Comparison of ENCODE assay signal across 8 cellular contexts in genomic region chr5:88734191-88734640, GRCh38.
A peak's percentile ranks its signal among the peaks of the same experiment; 100 is the strongest.
DNase-seq lines count a peak whose midpoint lies in the region; ATAC-seq and TF ChIP-seq lines count a peak whose summit lies in the region.

No MANE protein-coding gene starts in this region.

- H3K79me2 ChIP-seq in DOHH2 (ENCODE audit: control insufficient read depth, low read length) (peaks cover 45% of the 10 kb centered on the region), Loucy (ENCODE audit: insufficient read depth, low read length) (no peaks in the 10 kb centered on the region)

- DNase-seq in erythroblast (lab: John Stamatoyannopoulos, UW) (peak; percentile 69 to 86), upper lobe of left lung (no peak), NCI-H1417 (lab: John Stamatoyannopoulos, UW) (no peak), NCI-H2107 (lab: John Stamatoyannopoulos, UW) (no peak)
- DNase-seq in NK-92 treated with Interleukin-12 subunit alpha and Interleukin-12 subunit beta, amount 100 ng/mL, for 24 hours (lab: John Stamatoyannopoulos, UW), result no peak

- no peaks in the 10 kb centered on the region for H3K9me3 ChIP-seq in DOHH2 (ENCODE audit: control insufficient read depth, insufficient read depth, low read length)
- no peaks in the 10 kb centered on the region for H3K9me3 ChIP-seq in Loucy (ENCODE audit: insufficient read depth, low read depth, low read length)
- H3K9me3 ChIP-seq in upper lobe of left lung, result no peaks in the 10 kb centered on the region

- H4K20me1 ChIP-seq in DOHH2 (ENCODE audit: control insufficient read depth, insufficient read depth, low read depth, low read length), result no peaks in the 10 kb centered on the region
- H4K20me1 ChIP-seq in Loucy (ENCODE audit: insufficient read depth, low read length, poor library complexity, severe bottlenecking), result no peaks in the 10 kb centered on the region

- H3F3A ChIP-seq in DOHH2 (ENCODE audit: control insufficient read depth, insufficient read depth), result peaks cover 77% of the 10 kb centered on the region
- H3F3A ChIP-seq in Loucy (ENCODE audit: low read depth), result peaks cover 15% of the 10 kb centered on the region; the same call in 1 of the 2 replicates

- no peaks in the 10 kb centered on the region for H3K27me3 ChIP-seq in DOHH2 (ENCODE audit: control insufficient read depth, low read length)
- no peaks in the 10 kb centered on the region for H3K27me3 ChIP-seq in Loucy (ENCODE audit: insufficient read depth, low read length, poor library complexity, severe bottlenecking)
- H3K27me3 ChIP-seq in upper lobe of left lung, result no peaks in the 10 kb centered on the region

- TF ChIP-seq POLR2A in erythroblast (IDR thresholded peaks at IDR 0.05; ENCODE audit: low read length) (peak; percentile 36), upper lobe of left lung (IDR thresholded peaks at IDR 0.05) (no peak)

- WGBS in upper lobe of left lung, 2 donors, result 27 to 43% methylated on average over 6 of the region's 6 CpGs

- peak overlapping the region; percentile 60; the same call in 1 of the 2 replicates for H2AFZ ChIP-seq in Loucy (ENCODE audit: low read length)

- ATAC-seq in GM21576 (IDR thresholded peaks at IDR 0.05; ENCODE audit: unreplicated experiment) (peak; percentile 47), upper lobe of left lung (ENCODE audit: low FRiP score in 2 of 2) (no peak)

- H3K4me2 ChIP-seq in DOHH2 (ENCODE audit: low read length) (peak overlapping the region; percentile 81), Loucy (ENCODE audit: low read depth, low read length, poor library complexity, severe bottlenecking) (peak overlapping the region; percentile 75)

- no peak for TF ChIP-seq EP300 in upper lobe of left lung (IDR thresholded peaks at IDR 0.05)

- peaks cover 76% of the 10 kb centered on the region for H3K36me3 ChIP-seq in DOHH2 (ENCODE audit: control insufficient read depth, low read length)
- no peaks in the 10 kb centered on the region for H3K36me3 ChIP-seq in Loucy (ENCODE audit: insufficient read depth, low read length)
- peaks cover 0 to under 1% (median 0%) of the 10 kb centered on the region in 4 donors for H3K36me3 ChIP-seq in upper lobe of left lung

- TF ChIP-seq CTCF in DOHH2 (IDR thresholded peaks at IDR 0.05; ENCODE audit: low read depth, low read length, poor library complexity, severe bottlenecking) (no peak), Loucy (conservative IDR thresholded peaks at IDR 0.05; ENCODE audit: low read length) (no peak), upper lobe of left lung (IDR thresholded peaks at IDR 0.05) (no peak)

- H3K9me2 ChIP-seq in DOHH2 (replicated peaks; ENCODE audit: control insufficient read depth, low read length) (no peaks in the 10 kb centered on the region), Loucy (replicated peaks; ENCODE audit: low read depth, low read length) (no peaks in the 10 kb centered on the region)

- H3K4me1 ChIP-seq in DOHH2 (ENCODE audit: control insufficient read depth, low read length) (peaks cover 96% of the 10 kb centered on the region), Loucy (ENCODE audit: insufficient read depth, low read length, poor library complexity, severe bottlenecking) (peaks cover 70% of the 10 kb centered on the region), upper lobe of left lung (peaks cover 0 to 20% (median 6%) of the 10 kb centered on the region in 4 donors)

- peak overlapping the region; percentile 68 for H3K4me3 ChIP-seq in DOHH2 (ENCODE audit: low read length)
- H3K4me3 ChIP-seq in Loucy (ENCODE audit: low read length, poor library complexity, severe bottlenecking), result peak overlapping the region; percentile 64
- peak overlapping the region in 1 of 4 donors; percentile 22 for H3K4me3 ChIP-seq in upper lobe of left lung

- peak overlapping the region; percentile 82 for H3K27ac ChIP-seq in DOHH2 (ENCODE audit: low read depth, low read length)
- peak overlapping the region in 3 of 4 donors; percentile 10 to 65 (median 54) for H3K27ac ChIP-seq in upper lobe of left lung

- peak overlapping the region; percentile 71 for H3K9ac ChIP-seq in Loucy (ENCODE audit: low read depth, low read length, poor library complexity, severe bottlenecking)

Comparison
In these comparisons a context has a peak if more than half of its experiments do, and no peak if none do; other contexts are left out.
1. DNase-seq: peak in erythroblast (2 of 2); none in upper lobe of left lung (0 of 2), NCI-H1417 (0 of 3), NK-92 treated with Interleukin-12 subunit alpha and Interleukin-12 subunit beta, amount 100 ng/mL, for 24 hours (single experiment) and NCI-H2107 (single experiment).